1 cellular context compared by ENCODE assay signal in genomic region chr16:11667221-11667823, GRCh38.
TF ChIP-seq lines count a peak whose summit lies in the region.

No MANE protein-coding gene starts in this region.

TF ChIP-seq in K562, 482 proteins besides CTCF, POLR2A, EP300 and RAD21 (continued from another document):
- no peak for TF ChIP-seq IRF1 (CRISPR knock-in tag; IDR thresholded peaks at IDR 0.05; ENCODE audit: borderline replicate concordance)
- no peak for TF ChIP-seq SAFB (IDR thresholded peaks at IDR 0.05; ENCODE audit: borderline replicate concordance, low read depth, low read length)
- no peak for TF ChIP-seq SRF (CRISPR knock-in tag; IDR thresholded peaks at IDR 0.05)
- no peak for TF ChIP-seq OTX1 (CRISPR knock-in tag; IDR thresholded peaks at IDR 0.05)
- 0 out of 4 replicates have a peak, but pooled peaks of 1 of the 2 experiments have one; percentile 12 for TF ChIP-seq KDM1A (IDR thresholded peaks at IDR 0.05)
- no peak for TF ChIP-seq SIRT6 (IDR thresholded peaks at IDR 0.05; ENCODE audit: low read depth, low read length)
- no peak for TF ChIP-seq E2F8 (IDR thresholded peaks at IDR 0.05; ENCODE audit: low read depth, partially characterized antibody)
- TF ChIP-seq FOXP1 (CRISPR knock-in tag; IDR thresholded peaks at IDR 0.05), result 0 out of 2 replicates have a peak, but pooled peaks have one; percentile 0
- peak; percentile 33 for TF ChIP-seq CHD4 (IDR thresholded peaks at IDR 0.05; ENCODE audit: insufficient read depth, insufficient replicate concordance, low read depth, low read length, poor library complexity, severe bottlenecking)
- TF ChIP-seq ZBTB1 (CRISPR knock-in tag; IDR thresholded peaks at IDR 0.05; ENCODE audit: borderline replicate concordance, low read depth), result no peak
